28 cellular contexts compared by ENCODE assay signal in the genomic region with DNA sequence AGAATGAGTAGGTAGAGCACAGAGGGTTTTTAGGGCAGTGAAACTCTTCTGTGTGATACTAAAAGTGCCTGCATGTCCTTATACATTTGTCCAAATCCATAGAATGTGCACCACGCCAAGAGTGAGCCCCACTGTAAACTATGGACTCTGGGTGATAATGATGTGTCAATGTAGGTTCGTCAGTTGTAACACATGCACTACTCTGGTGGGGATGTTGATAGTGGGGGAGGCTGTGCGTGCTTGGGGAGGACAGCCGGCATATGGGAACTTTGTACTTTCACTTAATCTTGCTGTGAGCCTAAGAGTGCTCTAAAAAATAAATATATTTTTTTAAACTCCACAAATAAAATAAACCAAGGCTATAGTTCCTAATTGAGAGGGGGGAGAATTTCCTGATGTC.
"Had no signal": no experiment of that assay in that cellular context is flagged by ENCODE, and none has a peak within 500 bp of the region (broad histone marks: within the 10 kb centered on the region; RNA-seq: fewer than 3 reads in every experiment).

No MANE protein-coding gene starts in this region.

- H3K4me3 ChIP-seq: colonic mucosa, coronary artery, dorsolateral prefrontal cortex, esophagus muscularis mucosa, esophagus squamous epithelium, gastrocnemius medialis, gastroesophageal sphincter, heart left ventricle, heart right ventricle had no signal

- H3K27ac ChIP-seq: colonic mucosa, coronary artery, dorsolateral prefrontal cortex, epithelial cell of prostate, esophagus muscularis mucosa, esophagus squamous epithelium, foreskin keratinocyte, gastrocnemius medialis, gastroesophageal sphincter, heart left ventricle, heart right ventricle had no signal

- ATAC-seq: effector memory CD8-positive, alpha-beta T cell; esophagus mucosa; foreskin keratinocyte; gastrocnemius medialis; gastroesophageal sphincter; heart left ventricle; heart right ventricle had no signal

- H3K36me3 ChIP-seq: colonic mucosa, esophagus muscularis mucosa, esophagus squamous epithelium, gastrocnemius medialis, gastroesophageal sphincter, heart left ventricle, heart right ventricle had no signal

- FAIRE-seq: colon, endometrium, endothelial cell of umbilical vein, frontal cortex had no signal

- DNase-seq: colonic mucosa; cortex of kidney; dermis blood vessel endothelial cell; dorsolateral prefrontal cortex; effector CD4-positive, alpha-beta T cell; effector CD8-positive, alpha-beta T cell; effector memory CD4-positive, alpha-beta T cell; effector memory CD8-positive, alpha-beta T cell; endodermal cell; erythroblast; esophagus squamous epithelium; foreskin fibroblast; foreskin keratinocyte; foreskin melanocyte; gastrocnemius medialis; glutamatergic neuron; head of caudate nucleus; heart left ventricle; heart right ventricle had no signal

- H3K27me3 ChIP-seq: colonic mucosa, esophagus muscularis mucosa, esophagus squamous epithelium, gastrocnemius medialis, gastroesophageal sphincter, heart left ventricle, heart right ventricle had no signal

- H3K9me3 ChIP-seq: colonic mucosa, esophagus muscularis mucosa, esophagus squamous epithelium, gastrocnemius medialis, gastroesophageal sphincter, heart left ventricle, heart right ventricle had no signal

- H3K4me1 ChIP-seq: colonic mucosa, esophagus muscularis mucosa, esophagus squamous epithelium, foreskin keratinocyte, gastrocnemius medialis, gastroesophageal sphincter had no signal
